ENCODE assay signal across 1 cellular context in the genomic region with DNA sequence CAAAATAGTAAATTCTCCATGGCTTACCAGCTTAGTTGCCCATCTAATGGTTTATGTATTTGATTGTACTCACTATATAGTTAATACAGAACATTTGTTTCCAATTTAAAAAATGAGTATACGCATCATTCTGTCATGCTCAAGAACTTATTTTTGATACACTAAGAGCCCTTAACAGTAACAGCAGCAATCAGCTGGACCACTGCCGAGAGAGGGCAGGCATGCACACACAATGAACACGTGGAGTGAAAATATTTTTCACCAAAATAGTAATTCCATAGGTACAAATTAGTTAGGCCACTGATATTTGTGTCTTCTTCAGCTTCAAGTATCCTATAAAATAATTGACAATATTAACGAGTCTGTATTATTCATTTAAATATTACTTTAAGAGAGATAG.
TF ChIP-seq lines count a peak whose summit lies in the region.

No MANE protein-coding gene starts in this region.

TF ChIP-seq in HepG2, 621 proteins besides CTCF, POLR2A, EP300 and RAD21 (continued from another document):
- TF ChIP-seq, protein P1, sequence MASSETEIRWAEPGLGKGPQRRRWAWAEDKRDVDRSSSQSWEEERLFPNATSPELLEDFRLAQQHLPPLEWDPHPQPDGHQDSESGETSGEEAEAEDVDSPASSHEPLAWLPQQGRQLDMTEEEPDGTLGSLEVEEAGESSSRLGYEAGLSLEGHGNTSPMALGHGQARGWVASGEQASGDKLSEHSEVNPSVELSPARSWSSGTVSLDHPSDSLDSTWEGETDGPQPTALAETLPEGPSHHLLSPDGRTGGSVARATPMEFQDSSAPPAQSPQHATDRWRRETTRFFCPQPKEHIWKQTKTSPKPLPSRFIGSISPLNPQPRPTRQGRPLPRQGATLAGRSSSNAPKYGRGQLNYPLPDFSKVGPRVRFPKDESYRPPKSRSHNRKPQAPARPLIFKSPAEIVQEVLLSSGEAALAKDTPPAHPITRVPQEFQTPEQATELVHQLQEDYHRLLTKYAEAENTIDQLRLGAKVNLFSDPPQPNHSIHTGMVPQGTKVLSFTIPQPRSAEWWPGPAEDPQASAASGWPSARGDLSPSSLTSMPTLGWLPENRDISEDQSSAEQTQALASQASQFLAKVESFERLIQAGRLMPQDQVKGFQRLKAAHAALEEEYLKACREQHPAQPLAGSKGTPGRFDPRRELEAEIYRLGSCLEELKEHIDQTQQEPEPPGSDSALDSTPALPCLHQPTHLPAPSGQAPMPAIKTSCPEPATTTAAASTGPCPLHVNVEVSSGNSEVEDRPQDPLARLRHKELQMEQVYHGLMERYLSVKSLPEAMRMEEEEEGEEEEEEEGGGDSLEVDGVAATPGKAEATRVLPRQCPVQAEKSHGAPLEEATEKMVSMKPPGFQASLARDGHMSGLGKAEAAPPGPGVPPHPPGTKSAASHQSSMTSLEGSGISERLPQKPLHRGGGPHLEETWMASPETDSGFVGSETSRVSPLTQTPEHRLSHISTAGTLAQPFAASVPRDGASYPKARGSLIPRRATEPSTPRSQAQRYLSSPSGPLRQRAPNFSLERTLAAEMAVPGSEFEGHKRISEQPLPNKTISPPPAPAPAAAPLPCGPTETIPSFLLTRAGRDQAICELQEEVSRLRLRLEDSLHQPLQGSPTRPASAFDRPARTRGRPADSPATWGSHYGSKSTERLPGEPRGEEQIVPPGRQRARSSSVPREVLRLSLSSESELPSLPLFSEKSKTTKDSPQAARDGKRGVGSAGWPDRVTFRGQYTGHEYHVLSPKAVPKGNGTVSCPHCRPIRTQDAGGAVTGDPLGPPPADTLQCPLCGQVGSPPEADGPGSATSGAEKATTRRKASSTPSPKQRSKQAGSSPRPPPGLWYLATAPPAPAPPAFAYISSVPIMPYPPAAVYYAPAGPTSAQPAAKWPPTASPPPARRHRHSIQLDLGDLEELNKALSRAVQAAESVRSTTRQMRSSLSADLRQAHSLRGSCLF (CRISPR knock-in tag; IDR thresholded peaks at IDR 0.05; ENCODE audit: borderline replicate concordance) = no peak
- TF ChIP-seq ZNF296 (CRISPR knock-in tag; conservative IDR thresholded peaks at IDR 0.05) = no peak
- peak; percentile 75 for TF ChIP-seq STAG1 (CRISPR knock-in tag; IDR thresholded peaks at IDR 0.05)
- no peak for TF ChIP-seq SP1 (IDR thresholded peaks at IDR 0.05)
- TF ChIP-seq SP1 (CRISPR knock-in tag; IDR thresholded peaks at IDR 0.05) = no peak
- no peak for TF ChIP-seq ELF1 (CRISPR knock-in tag; IDR thresholded peaks at IDR 0.05)
- no peak for TF ChIP-seq ZNF746 (CRISPR knock-in tag; IDR thresholded peaks at IDR 0.05)
